Comparison of ENCODE assay signal across 17 cellular contexts in genomic region chr1:30190481-30191153, GRCh38.
DNase-seq lines count a peak whose midpoint lies in the region; ATAC-seq and TF ChIP-seq lines count a peak whose summit lies in the region.
"Had no signal": no experiment of that assay in that cellular context is flagged by ENCODE, and none has a peak within 500 bp of the region (broad histone marks: within the 10 kb centered on the region; RNA-seq: fewer than 3 reads in every experiment).

No MANE protein-coding gene starts in this region.

- intact Hi-C loops in stomach (cut with DNase I; ENCODE audit: low total_unique reads): no loop called here

- H3K4me3 ChIP-seq in stomach: no peak overlapping the region
- H3K4me3 ChIP-seq: prostate gland, uterus had no signal

- CTCF ChIA-PET in activated CD4-positive, alpha-beta T cell treated with anti-CD3 and anti-CD28 coated beads, Interleukin-2, amount 10 ng/mL, durations not matched to agents 7 days and 5 days (lab: Charles Lee): interaction anchor here (1.1 to 1.2 kb wide), 2 partner anchors 9 to 15 kb away, joined by 3 to 4 read pairs; no protein-coding TSS in a partner anchor
- CTCF ChIA-PET in RWPE1 (lab: Yijun Ruan, JAX): interaction anchor here (0.7 kb wide), 1 partner anchor 12 kb away, joined by 4 read pairs; no protein-coding TSS in a partner anchor

- peaks cover 24% of the 10 kb centered on the region for H3K4me1 Mint-ChIP-seq in activated CD4-positive, alpha-beta T cell treated with anti-CD3 and anti-CD28 coated beads, Interleukin-2, amount 10 ng/mL, durations not matched to agents 7 days and 5 days
- peaks cover 21% of the 10 kb centered on the region for H3K4me1 Mint-ChIP-seq in glutamatergic neuron (ENCODE audit: low read depth, unreplicated experiment)

- TF ChIP-seq POLR2A in stomach (IDR thresholded peaks at IDR 0.05): no peak

- no peaks in the 10 kb centered on the region for H3K9me3 ChIP-seq in stomach
- H3K9me3 ChIP-seq: prostate gland, uterus had no signal

- H3K27ac Mint-ChIP-seq in activated CD4-positive, alpha-beta T cell treated with anti-CD3 and anti-CD28 coated beads, Interleukin-2, amount 10 ng/mL, durations not matched to agents 7 days and 5 days: peak overlapping the region; percentile 71
- H3K27ac Mint-ChIP-seq in glutamatergic neuron (ENCODE audit: unreplicated experiment): peak overlapping the region; percentile 54
- H3K27ac Mint-ChIP-seq: CD8-positive, alpha-beta T cell; HFFc6 had no signal

- H3K27me3 Mint-ChIP-seq in activated CD4-positive, alpha-beta T cell treated with anti-CD3 and anti-CD28 coated beads, Interleukin-2, amount 10 ng/mL, durations not matched to agents 7 days and 5 days: no peaks in the 10 kb centered on the region
- peaks cover 7% of the 10 kb centered on the region for H3K27me3 Mint-ChIP-seq in glutamatergic neuron (ENCODE audit: unreplicated experiment)

- TF ChIP-seq EP300 in stomach (IDR thresholded peaks at IDR 0.05): no peak

- DNase-seq in activated CD4-positive, alpha-beta T cell treated with anti-CD3 and anti-CD28 coated beads, Interleukin-2, amount 10 ng/mL, durations not matched to agents 7 days and 5 days: no peak
- DNase-seq in activated CD4-positive, alpha-beta T cell treated with anti-CD3 and anti-CD28 coated beads, Interleukin-2, amount 50 U/mL, for 48 hours: no peak
- DNase-seq in RWPE1 (ENCODE audit: low spot score): no peak
- DNase-seq in glutamatergic neuron: no peak
- no peak for DNase-seq in stomach
- DNase-seq in substantia nigra (lab: John Stamatoyannopoulos, UW): no peak
- no peak for DNase-seq in NCI-H1417 (lab: John Stamatoyannopoulos, UW)
- DNase-seq: activated CD4-positive, alpha-beta T cell treated with anti-CD3 and anti-CD28 coated beads for 1 hour; caudate nucleus; NCI-H2081 treated with DMSO at 0.1 percent for 48 hours; stimulated activated naive CD4-positive, alpha-beta T cell had no signal

- POLR2A ChIA-PET in activated CD4-positive, alpha-beta T cell treated with anti-CD3 and anti-CD28 coated beads, Interleukin-2, amount 10 ng/mL, durations not matched to agents 7 days and 5 days (lab: Charles Lee): no interaction called here
- POLR2A ChIA-PET in RWPE1 (lab: Yijun Ruan, JAX; ENCODE audit: low non-redundant PET): no interaction called here

- H3K27ac ChIP-seq in RWPE1 (peak overlapping the region; percentile 74), stomach (peak overlapping the region in 3 of 5 donors; percentile 47 to 57 (median 54)), substantia nigra (ENCODE audit: low read depth, low read length, poor library complexity, severe bottlenecking) (no peak overlapping the region)
- H3K27ac ChIP-seq: prostate gland had no signal

- peaks cover 2% of the 10 kb centered on the region for H3K9me3 Mint-ChIP-seq in activated CD4-positive, alpha-beta T cell treated with anti-CD3 and anti-CD28 coated beads, Interleukin-2, amount 10 ng/mL, durations not matched to agents 7 days and 5 days
- H3K9me3 Mint-ChIP-seq in glutamatergic neuron (ENCODE audit: unreplicated experiment): peaks cover 12% of the 10 kb centered on the region
- H3K9me3 Mint-ChIP-seq: CD8-positive, alpha-beta T cell had no signal

- no peak for TF ChIP-seq CTCF in RWPE1 (conservative IDR thresholded peaks at IDR 0.05; ENCODE audit: low read depth)
- no peak for TF ChIP-seq CTCF in glutamatergic neuron (IDR thresholded peaks at IDR 0.05; ENCODE audit: partially characterized antibody, unreplicated experiment)
- TF ChIP-seq CTCF in stomach (IDR thresholded peaks at IDR 0.05): no peak

- peaks cover 0 to 7% (median 1%) of the 10 kb centered on the region in 4 donors for H3K4me1 ChIP-seq in stomach
- H3K4me1 ChIP-seq: prostate gland, uterus had no signal

- H3K36me3 ChIP-seq in stomach: no peaks in the 10 kb centered on the region
- H3K36me3 ChIP-seq: prostate gland, uterus had no signal

- 66 to 74% (median 72%) methylated on average over 10 of the region's 10 CpGs for WGBS in stomach, 5 donors

- peaks cover 0 to 24% (median 0%) of the 10 kb centered on the region in 3 donors for H3K27me3 ChIP-seq in stomach
- H3K27me3 ChIP-seq: uterus had no signal

- no peak for ATAC-seq in GM18867 (IDR thresholded peaks at IDR 0.05; ENCODE audit: unreplicated experiment)
- ATAC-seq: HepG2 had no signal

- H3K4me3 Mint-ChIP-seq in activated CD4-positive, alpha-beta T cell treated with anti-CD3 and anti-CD28 coated beads, Interleukin-2, amount 10 ng/mL, durations not matched to agents 7 days and 5 days: no peak overlapping the region
- peak overlapping the region; percentile 34 for H3K4me3 Mint-ChIP-seq in glutamatergic neuron (ENCODE audit: unreplicated experiment)
- H3K4me3 Mint-ChIP-seq: CD8-positive, alpha-beta T cell; HFFc6 had no signal

- no peaks in the 10 kb centered on the region for H3K36me3 Mint-ChIP-seq in activated CD4-positive, alpha-beta T cell treated with anti-CD3 and anti-CD28 coated beads, Interleukin-2, amount 10 ng/mL, durations not matched to agents 7 days and 5 days (ENCODE audit: low read depth)
- H3K36me3 Mint-ChIP-seq in glutamatergic neuron (ENCODE audit: unreplicated experiment): no peaks in the 10 kb centered on the region
- H3K36me3 Mint-ChIP-seq: CD8-positive, alpha-beta T cell had no signal
